In the genomic region with DNA sequence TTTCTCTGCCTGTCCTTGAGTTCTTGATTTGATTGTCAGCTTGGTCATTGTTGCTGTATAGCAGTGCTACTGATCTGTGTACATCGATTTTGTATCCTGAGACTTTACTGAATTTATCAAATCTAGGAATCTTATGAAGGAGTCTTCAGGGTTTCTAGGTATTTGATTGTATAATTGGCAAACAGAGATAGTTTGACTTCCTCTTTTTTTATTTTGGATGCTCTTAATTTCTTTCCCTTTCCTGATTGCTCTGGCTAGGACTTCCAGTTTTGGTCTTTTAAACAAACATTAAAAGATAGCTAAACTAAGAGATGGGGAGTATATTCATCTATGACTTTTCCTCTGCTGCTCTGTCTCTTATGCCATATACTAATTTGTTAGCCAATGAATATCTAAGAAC, we compare ENCODE assay signal across 26 cellular contexts.
"Had no signal": no experiment of that assay in that cellular context is flagged by ENCODE, and none has a peak within 500 bp of the region (broad histone marks: within the 10 kb centered on the region; RNA-seq: fewer than 3 reads in every experiment).

No MANE protein-coding gene starts in this region.

- H3K27me3 Mint-ChIP-seq: activated CD4-positive, alpha-beta memory T cell treated with anti-CD3 and anti-CD28 coated beads, Interleukin-2, amount 10 ng/mL, durations not matched to agents 7 days and 5 days; activated CD4-positive, alpha-beta T cell treated with anti-CD3 and anti-CD28 coated beads, Interleukin-2, amount 10 ng/mL, durations not matched to agents 7 days and 5 days; activated T-cell treated with anti-CD3 and anti-CD28 coated beads, Interleukin-2, amount 50 U/mL, for 24 hours; activated T-helper 17 cell treated with anti-CD3 and anti-CD28 coated beads, Interleukin-2, amount 50 U/mL, for 72 hours; naive thymus-derived CD4-positive, alpha-beta T cell; progenitor cell of endocrine pancreas; stimulated activated naive CD8-positive, alpha-beta T cell treated with anti-CD3 and anti-CD28 coated beads, Interleukin-15, Interleukin-2, amounts not matched to agents 100 ng/mL and 50 ng/mL, for 24 hours had no signal

- H3K27ac Mint-ChIP-seq: activated CD4-positive, alpha-beta memory T cell treated with anti-CD3 and anti-CD28 coated beads, Interleukin-2, amount 10 ng/mL, durations not matched to agents 7 days and 5 days; activated CD4-positive, alpha-beta T cell treated with anti-CD3 and anti-CD28 coated beads, Interleukin-2, amount 10 ng/mL, durations not matched to agents 7 days and 5 days; activated T-cell treated with anti-CD3 and anti-CD28 coated beads, Interleukin-2, amount 50 U/mL, for 24 hours; activated T-helper 17 cell treated with anti-CD3 and anti-CD28 coated beads, Interleukin-2, amount 50 U/mL, for 72 hours; progenitor cell of endocrine pancreas; stimulated activated naive CD8-positive, alpha-beta T cell treated with anti-CD3 and anti-CD28 coated beads, Interleukin-15, Interleukin-2, amounts not matched to agents 100 ng/mL and 50 ng/mL, for 24 hours had no signal

- H3K27ac ChIP-seq: ovary, right lobe of liver, skin epidermis, upper lobe of left lung had no signal

- DNase-seq: activated CD4-positive, alpha-beta memory T cell treated with anti-CD3 and anti-CD28 coated beads, Interleukin-2, amount 10 ng/mL, durations not matched to agents 7 days and 5 days; activated CD4-positive, alpha-beta T cell treated with anti-CD3 and anti-CD28 coated beads for 1 hour; activated CD4-positive, alpha-beta T cell treated with anti-CD3 and anti-CD28 coated beads, Interleukin-2, amount 10 ng/mL, durations not matched to agents 7 days and 5 days; activated CD8-positive, alpha-beta memory T cell treated with anti-CD3 and anti-CD28 coated beads, Interleukin-2, amount 50 U/mL, for 48 hours; activated gamma-delta T cell treated with Interleukin-2 at 50 U/mL for 16 hours; activated naive CD4-positive, alpha-beta T cell treated with anti-CD3 and anti-CD28 coated beads, Interleukin-2, amount 50 U/mL, for 16 hours; activated T-cell treated with anti-CD3 and anti-CD28 coated beads, Interleukin-2, amount 50 U/mL, for 24 hours; amniotic stem cell; caudate nucleus; cortex of kidney; head of caudate nucleus; hippocampal formation; immature natural killer cell; kidney; midbrain; naive thymus-derived CD4-positive, alpha-beta T cell; ovary; right lobe of liver; stimulated activated CD4-positive, alpha-beta T cell treated with anti-CD3 and anti-CD28 coated beads, Interleukin-12 subunit alpha, Interleukin-12 subunit beta, amount 100 ng/mL, for 4 hours; stimulated activated CD4-positive, alpha-beta T cell treated with anti-CD3 and anti-CD28 coated beads, Interleukin-4, amount 100 ng/mL, for 1 hour; upper lobe of left lung had no signal

- H3K9me3 ChIP-seq: ovary, right lobe of liver, upper lobe of left lung had no signal

- H3K9me3 Mint-ChIP-seq: activated T-helper 17 cell treated with anti-CD3 and anti-CD28 coated beads, Interleukin-2, amount 50 U/mL, for 72 hours; immature natural killer cell had no signal

- H3K4me3 ChIP-seq: ovary, right lobe of liver, skin epidermis, upper lobe of left lung had no signal

- ATAC-seq: activated T-helper 17 cell treated with anti-CD3 and anti-CD28 coated beads, Interleukin-2, amount 50 U/mL, for 72 hours; naive thymus-derived CD4-positive, alpha-beta T cell had no signal

- H3K27me3 ChIP-seq: ovary, right lobe of liver, upper lobe of left lung had no signal

- H3K4me3 Mint-ChIP-seq: activated CD4-positive, alpha-beta memory T cell treated with anti-CD3 and anti-CD28 coated beads, Interleukin-2, amount 10 ng/mL, durations not matched to agents 7 days and 5 days; activated CD4-positive, alpha-beta T cell treated with anti-CD3 and anti-CD28 coated beads, Interleukin-2, amount 10 ng/mL, durations not matched to agents 7 days and 5 days; activated T-cell treated with anti-CD3 and anti-CD28 coated beads, Interleukin-2, amount 50 U/mL, for 24 hours; activated T-helper 17 cell treated with anti-CD3 and anti-CD28 coated beads, Interleukin-2, amount 50 U/mL, for 72 hours; immature natural killer cell; naive thymus-derived CD4-positive, alpha-beta T cell; stimulated activated naive CD8-positive, alpha-beta T cell treated with anti-CD3 and anti-CD28 coated beads, Interleukin-15, Interleukin-2, amounts not matched to agents 100 ng/mL and 50 ng/mL, for 24 hours had no signal

- H3K4me1 ChIP-seq: upper lobe of left lung had no signal

- H3K36me3 ChIP-seq: ovary, right lobe of liver had no signal

- FAIRE-seq: endothelial cell of umbilical vein, kidney had no signal
